1 cellular context compared by ENCODE assay signal in the genomic region with DNA sequence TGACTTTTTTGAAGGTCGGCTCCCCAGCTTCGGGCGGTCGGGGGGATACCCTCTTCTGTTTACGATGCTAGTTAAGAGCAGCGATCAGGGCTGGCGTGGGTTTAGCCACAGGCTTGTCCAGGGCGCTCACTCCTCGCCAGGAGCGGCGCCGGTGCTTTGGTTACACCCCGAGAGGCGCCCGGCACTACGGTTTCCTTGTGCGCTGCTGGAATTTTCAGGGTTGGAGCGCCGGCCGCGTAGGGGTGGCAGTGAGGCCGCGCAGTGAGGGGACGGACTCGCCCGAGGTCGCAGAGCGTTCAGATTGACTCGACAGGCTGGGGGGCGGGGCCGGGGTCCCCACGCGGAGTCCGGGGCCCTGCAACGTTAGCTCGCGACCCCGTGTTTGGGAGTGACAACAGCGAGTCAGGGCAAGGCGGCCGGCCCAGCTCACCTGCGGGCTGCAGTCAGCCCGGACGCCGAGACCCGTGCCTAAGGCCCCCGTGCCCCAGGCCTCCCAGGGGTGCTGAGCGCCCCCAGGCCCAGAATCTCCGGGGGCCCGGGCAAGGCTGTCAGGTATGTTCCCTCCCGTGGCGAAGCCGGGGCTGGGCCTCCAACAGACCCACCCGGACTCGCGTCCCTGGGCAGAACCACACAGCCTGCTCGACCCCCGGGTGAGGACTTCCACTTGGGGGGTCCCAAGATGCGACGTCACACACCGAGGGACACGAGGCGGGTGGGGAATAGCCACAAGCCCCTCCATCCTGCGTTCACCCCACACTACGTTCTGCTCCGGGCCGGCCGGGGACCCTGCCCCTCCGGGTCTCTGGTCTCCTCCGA.
TF ChIP-seq lines count a peak whose summit lies in the region.

No MANE protein-coding gene starts in this region.

TF ChIP-seq in K562, 482 proteins besides CTCF, POLR2A, EP300 and RAD21 (continued from another document):
- no peak for TF ChIP-seq ASH1L (IDR thresholded peaks at IDR 0.05; ENCODE audit: borderline replicate concordance, low read depth, partially characterized antibody)
- 0 out of 2 replicates have a peak, but pooled peaks have one; percentile 6 for TF ChIP-seq CBX1 (IDR thresholded peaks at IDR 0.05; ENCODE audit: low read depth)
- TF ChIP-seq ZNF140 (CRISPR knock-in tag; IDR thresholded peaks at IDR 0.05), result no peak
- TF ChIP-seq RBFOX2 (IDR thresholded peaks at IDR 0.05; ENCODE audit: low read depth, low read length), result peak; percentile 27
- TF ChIP-seq RNF2 (IDR thresholded peaks at IDR 0.05), result no peak
- no peak for TF ChIP-seq ELF1 (tag; IDR thresholded peaks at IDR 0.05)
- TF ChIP-seq ZNF780A (CRISPR knock-in tag; IDR thresholded peaks at IDR 0.05), result no peak
